Comparison of ENCODE assay signal across 17 cellular contexts in the genomic region with DNA sequence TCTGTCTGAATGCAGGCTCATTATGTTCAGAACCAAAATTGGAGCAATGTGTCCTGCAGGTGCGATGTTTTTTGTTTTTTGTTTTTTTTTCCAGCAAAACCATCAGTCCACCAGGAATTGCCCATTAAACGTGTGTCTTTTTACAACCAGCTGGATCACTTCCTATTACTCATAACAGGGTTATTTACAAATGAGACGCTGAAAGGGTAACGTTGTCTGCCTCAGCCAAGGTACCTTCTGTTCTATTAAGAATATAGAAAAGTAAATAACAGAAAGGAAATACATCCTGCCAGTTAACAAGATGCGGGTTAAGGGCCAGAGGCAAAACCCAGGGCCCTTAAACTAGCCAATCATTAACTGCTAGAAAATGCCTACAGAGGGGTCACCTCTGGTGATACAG.
A peak's percentile ranks its signal among the peaks of the same experiment; 100 is the strongest.
DNase-seq lines count a peak whose midpoint lies in the region; ATAC-seq, FAIRE-seq and TF ChIP-seq lines count a peak whose summit lies in the region.
"Had no signal": no experiment of that assay in that cellular context is flagged by ENCODE, and none has a peak within 500 bp of the region (broad histone marks: within the 10 kb centered on the region; RNA-seq: fewer than 3 reads in every experiment).

No MANE protein-coding gene starts in this region.

- TF ChIP-seq CTCF in SK-N-SH (IDR thresholded peaks at IDR 0.05): no peak
- no peak for TF ChIP-seq CTCF in RWPE1 (conservative IDR thresholded peaks at IDR 0.05; ENCODE audit: low read depth)
- no peak for TF ChIP-seq CTCF in fibroblast of pulmonary artery (IDR thresholded peaks at IDR 0.05; ENCODE audit: low read length, missing control alignments)

- no peaks in the 10 kb centered on the region; a peak in 1 of 4 replicates for H3K4me1 ChIP-seq in SK-N-SH (ENCODE audit: control insufficient read depth in 1 of 2, insufficient read depth in 2 of 2, low read depth in 1 of 2, low read length in 1 of 2)
- H3K4me1 ChIP-seq: body of pancreas, pancreas, Peyer's patch had no signal

- H3K9me3 Mint-ChIP-seq in activated T-cell treated with anti-CD3 and anti-CD28 coated beads, Interleukin-2, amount 50 U/mL, for 4 hours: no peaks in the 10 kb centered on the region
- H3K9me3 Mint-ChIP-seq: endodermal cell had no signal

- H3K4me3 ChIP-seq in SK-N-SH (ENCODE audit: low read depth in 2 of 2, low read length in 1 of 2) (no peak overlapping the region), fibroblast of pulmonary artery (replicated peaks; ENCODE audit: low read depth, low read length) (no peak overlapping the region)
- H3K4me3 ChIP-seq: body of pancreas, GM12878, pancreas, Peyer's patch had no signal

- H3K79me2 ChIP-seq in SK-N-SH (ENCODE audit: insufficient read depth): no peaks in the 10 kb centered on the region

- H3F3A ChIP-seq in SK-N-SH (replicated peaks; ENCODE audit: insufficient read depth): no peaks in the 10 kb centered on the region

- no peak for TF ChIP-seq RAD21 in SK-N-SH (IDR thresholded peaks at IDR 0.05; ENCODE audit: low read length)

- WGBS in SK-N-SH (ENCODE audit: low lambda C conversion rate): 47% methylated on average over 5 of the region's 5 CpGs

- H3K27ac ChIP-seq in SK-N-SH (ENCODE audit: low read depth in 2 of 2, low read length in 1 of 2): peak overlapping the region in 1 of 2 experiments; percentile 43; a peak in 1 of 4 replicates
- H3K27ac ChIP-seq in RWPE1: no peak overlapping the region
- H3K27ac ChIP-seq: body of pancreas, pancreas, Peyer's patch had no signal

- no peaks in the 10 kb centered on the region for H3K9me3 ChIP-seq in SK-N-SH
- H3K9me3 ChIP-seq: body of pancreas, pancreas, Peyer's patch had no signal

- FAIRE-seq in urothelium cell line (lab: Jason Lieb, UNC): no peak
- FAIRE-seq: GM12878, pancreas had no signal

- peaks cover 4% of the 10 kb centered on the region for H3K27me3 Mint-ChIP-seq in activated T-cell treated with anti-CD3 and anti-CD28 coated beads, Interleukin-2, amount 50 U/mL, for 4 hours (ENCODE audit: low read depth)

- ATAC-seq in SK-N-SH treated with all-trans-retinoic acid at 6 μM for 48 hours (peak; percentile 57), HG02588 (IDR thresholded peaks at IDR 0.05; ENCODE audit: unreplicated experiment) (no peak)
- ATAC-seq in activated T-cell treated with anti-CD3 and anti-CD28 coated beads, Interleukin-2, amount 50 U/mL, for 4 hours: no peak
- ATAC-seq: body of pancreas, GM12878, pancreas had no signal

- H3K36me3 ChIP-seq in SK-N-SH (replicated peaks in 1 of 2; ENCODE audit: control insufficient read depth in 1 of 2, insufficient read depth in 2 of 2, low read length in 1 of 2): no peaks in the 10 kb centered on the region
- H3K36me3 ChIP-seq: pancreas, Peyer's patch had no signal

- H3K9me2 ChIP-seq in SK-N-SH: no peaks in the 10 kb centered on the region

- DNase-seq in SK-N-SH: no peak
- DNase-seq in RWPE1 (ENCODE audit: low spot score): peak; percentile 55
- peak; percentile 76 for DNase-seq in fibroblast of pulmonary artery (ENCODE audit: low read depth)
- DNase-seq in urothelium cell line (ENCODE audit: low spot score): peak; percentile 13
- no peak for DNase-seq in NCI-H446 (lab: John Stamatoyannopoulos, UW)
- no peak for DNase-seq in activated T-cell treated with anti-CD3 and anti-CD28 coated beads, Interleukin-2, amount 50 U/mL, for 4 hours
- DNase-seq: activated effector memory CD4-positive, alpha-beta T cell treated with Interleukin-2 at 50 U/mL for 16 hours; body of pancreas; DMS 273 treated with DMSO at 0.1 percent for 48 hours; endodermal cell; MM.1S; pancreas; Peyer's patch; trophoblast cell had no signal

- H2AFZ ChIP-seq in SK-N-SH (ENCODE audit: low read depth): no peak overlapping the region

- CTCF ChIA-PET in SK-N-SH (lab: Yijun Ruan, JAX) (interaction anchor here (1.2 kb wide), 1 partner anchor 11 kb away, joined by 4 read pairs; no protein-coding TSS in a partner anchor), RWPE1 (lab: Yijun Ruan, JAX) (no interaction called here)

- no peak overlapping the region for H3K4me2 ChIP-seq in SK-N-SH

- H4K20me1 ChIP-seq in SK-N-SH (ENCODE audit: insufficient read depth): no peaks in the 10 kb centered on the region

- POLR2A ChIA-PET in SK-N-SH (lab: Yijun Ruan, JAX) (no interaction called here), RWPE1 (lab: Yijun Ruan, JAX; ENCODE audit: low non-redundant PET) (no interaction called here)

- TF ChIP-seq EP300 in SK-N-SH (IDR thresholded peaks at IDR 0.05; ENCODE audit: borderline replicate concordance in 1 of 2, low read depth in 1 of 2, low read length in 1 of 2): no peak

- H3K4me1 Mint-ChIP-seq in activated T-cell treated with anti-CD3 and anti-CD28 coated beads, Interleukin-2, amount 50 U/mL, for 4 hours (ENCODE audit: low read depth): no peaks in the 10 kb centered on the region
- H3K4me1 Mint-ChIP-seq: endodermal cell had no signal

- no peak overlapping the region for H3K4me3 Mint-ChIP-seq in activated T-cell treated with anti-CD3 and anti-CD28 coated beads, Interleukin-2, amount 50 U/mL, for 4 hours
- H3K4me3 Mint-ChIP-seq: endodermal cell had no signal

- H3K36me3 Mint-ChIP-seq in activated T-cell treated with anti-CD3 and anti-CD28 coated beads, Interleukin-2, amount 50 U/mL, for 4 hours (ENCODE audit: insufficient read depth): no peaks in the 10 kb centered on the region

- H3K9ac ChIP-seq in SK-N-SH: no peak overlapping the region

- H3K27me3 ChIP-seq in SK-N-SH (ENCODE audit: insufficient read depth): no peaks in the 10 kb centered on the region
- H3K27me3 ChIP-seq: body of pancreas, pancreas, Peyer's patch had no signal

TF ChIP-seq in SK-N-SH treated with all-trans-retinoic acid at 6 μM for 48 hours, 23 proteins besides CTCF, POLR2A, EP300 and RAD21 (continues in another document):
- TF ChIP-seq ISL1 (CRISPR knock-in tag; IDR thresholded peaks at IDR 0.05) (no peak), RARB (CRISPR knock-in tag; IDR thresholded peaks at IDR 0.05) (no peak)
- TF ChIP-seq, protein P1, sequence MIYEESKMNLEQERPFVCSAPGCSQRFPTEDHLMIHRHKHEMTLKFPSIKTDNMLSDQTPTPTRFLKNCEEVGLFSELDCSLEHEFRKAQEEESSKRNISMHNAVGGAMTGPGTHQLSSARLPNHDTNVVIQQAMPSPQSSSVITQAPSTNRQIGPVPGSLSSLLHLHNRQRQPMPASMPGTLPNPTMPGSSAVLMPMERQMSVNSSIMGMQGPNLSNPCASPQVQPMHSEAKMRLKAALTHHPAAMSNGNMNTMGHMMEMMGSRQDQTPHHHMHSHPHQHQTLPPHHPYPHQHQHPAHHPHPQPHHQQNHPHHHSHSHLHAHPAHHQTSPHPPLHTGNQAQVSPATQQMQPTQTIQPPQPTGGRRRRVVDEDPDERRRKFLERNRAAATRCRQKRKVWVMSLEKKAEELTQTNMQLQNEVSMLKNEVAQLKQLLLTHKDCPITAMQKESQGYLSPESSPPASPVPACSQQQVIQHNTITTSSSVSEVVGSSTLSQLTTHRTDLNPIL (CRISPR knock-in tag; IDR thresholded peaks at IDR 0.05; ENCODE audit: low read depth): no peak

TF ChIP-seq in SK-N-SH, 30 proteins besides CTCF, POLR2A, EP300 and RAD21:
- TF ChIP-seq FOXJ3 (CRISPR knock-in tag; IDR thresholded peaks at IDR 0.05) (no peak), ELF1 (IDR thresholded peaks at IDR 0.05) (no peak), FOXM1 (IDR thresholded peaks at IDR 0.05; ENCODE audit: low read depth) (no peak)
TF ChIP-seq in SK-N-SH: peak in this region for 0.

Comparison
In these comparisons a context has a peak if more than half of its experiments do, and no peak if none do; other contexts are left out.
1. DNase-seq: peak in RWPE1 (single experiment), fibroblast of pulmonary artery (single experiment) and urothelium cell line (single experiment); none in SK-N-SH (single experiment), NCI-H446 (0 of 2) and activated T-cell treated with anti-CD3 and anti-CD28 coated beads, Interleukin-2, amount 50 U/mL, for 4 hours (single experiment).